8 cellular contexts compared by ENCODE assay signal in genomic region chr3:89107461-89108035, GRCh38. TPM values are rescaled to one million over a fixed set of nuclear protein-coding genes. Genes with fewer than 3 reads are reported as not detected.
DNase-seq lines count a peak whose midpoint lies in the region; ATAC-seq and TF ChIP-seq lines count a peak whose summit lies in the region.

Gene EPHA3 (plus strand): TSS chr3:89107621. CDS start chr3:89107749, 128 bp downstream.

- H2BK12ac ChIP-seq in trophoblast cell (ENCODE audit: low read length): no peak within 1 kb of the TSS

- no peaks in the 10 kb centered on the region for H3K79me1 ChIP-seq in trophoblast cell (ENCODE audit: low read length)

- no peak for TF ChIP-seq CTCF in RWPE1 (conservative IDR thresholded peaks at IDR 0.05; ENCODE audit: low read depth)
- no peak for TF ChIP-seq CTCF in left ventricle myocardium inferior (IDR thresholded peaks at IDR 0.05; ENCODE audit: borderline replicate concordance)

- no peak within 1 kb of the TSS for H2AFZ ChIP-seq in trophoblast cell (ENCODE audit: insufficient read depth, low read length, poor library complexity)

- DNase-seq in CD1c-positive myeloid dendritic cell (ENCODE audit: extremely low spot score) (peak; percentile 26), RWPE1 (ENCODE audit: low spot score) (peak; percentile 54), amygdala (lab: John Stamatoyannopoulos, UW) (peak in 55 of 56 donors; percentile 1 to 84 (median 58)), left ventricle myocardium inferior (peak; percentile 77), trophoblast cell (peak in 1 of 2 donors; percentile 3), middle frontal gyrus (ENCODE audit: extremely low spot score, low spot score) (no peak)

- H2BK120ac ChIP-seq in trophoblast cell (ENCODE audit: insufficient read depth, low read length, poor library complexity): no peak within 1 kb of the TSS

- intact Hi-C loops in left ventricle myocardium inferior (cut with micrococcal nuclease): no loop called here

- WGBS in trophoblast cell (ENCODE audit: extremely low coverage, insufficient coverage, insufficient read length): no CpG with 5 or more reads among the region's 29 CpGs

- no peak within 1 kb of the TSS for H3K9ac ChIP-seq in trophoblast cell (ENCODE audit: low read length)

- no peak within 1 kb of the TSS for H4K8ac ChIP-seq in trophoblast cell (ENCODE audit: low read depth, low read length)

- H2AK5ac ChIP-seq in trophoblast cell (ENCODE audit: low read length): no peak within 1 kb of the TSS

- no peak within 1 kb of the TSS for H3K4ac ChIP-seq in trophoblast cell (ENCODE audit: low read depth, low read length)

- no peak within 1 kb of the TSS for H2BK5ac ChIP-seq in trophoblast cell (ENCODE audit: low read depth, low read length, poor library complexity)

- H3K4me1 ChIP-seq in left ventricle myocardium inferior (peaks cover 12% of the 10 kb centered on the region), trophoblast cell (ENCODE audit: control insufficient read depth in 1 of 2, insufficient read depth in 2 of 2, low read length in 2 of 2) (no peaks in the 10 kb centered on the region)

- H3K36me3 ChIP-seq in left ventricle myocardium inferior: no peaks in the 10 kb centered on the region
- H3K36me3 ChIP-seq in trophoblast cell (ENCODE audit: control insufficient read depth in 1 of 2, insufficient read depth in 2 of 2, low read length in 2 of 2): no peaks in the 10 kb centered on the region

- H3K18ac ChIP-seq in trophoblast cell (ENCODE audit: low read length): no peak within 1 kb of the TSS

- H3K79me2 ChIP-seq in trophoblast cell (ENCODE audit: control insufficient read depth, insufficient read depth, low read length, poor library complexity): no peaks in the 10 kb centered on the region

- ATAC-seq in GM19397 (IDR thresholded peaks at IDR 0.05; ENCODE audit: unreplicated experiment) (peak; percentile 100), HG03439 (IDR thresholded peaks at IDR 0.05; ENCODE audit: unreplicated experiment) (peak; percentile 88)

- H4K12ac ChIP-seq in trophoblast cell (ENCODE audit: low read depth, low read length): no peak within 1 kb of the TSS

- H3K23ac ChIP-seq in trophoblast cell (ENCODE audit: low read length): no peak within 1 kb of the TSS

- POLR2A ChIA-PET in RWPE1 (lab: Yijun Ruan, JAX; ENCODE audit: low non-redundant PET): no interaction called here

- no peak within 1 kb of the TSS for H3K14ac ChIP-seq in trophoblast cell (ENCODE audit: low read length)

- H3K27me3 ChIP-seq in left ventricle myocardium inferior (ENCODE audit: low read depth): peaks cover 53% of the 10 kb centered on the region
- H3K27me3 ChIP-seq in trophoblast cell (ENCODE audit: insufficient read depth, low read length): no peaks in the 10 kb centered on the region

- CTCF ChIA-PET in RWPE1 (lab: Yijun Ruan, JAX): interaction anchor here (0.7 to 0.8 kb wide), 2 partner anchors 12 to 736 kb away, joined by 4 to 5 read pairs; no protein-coding TSS in a partner anchor

- H4K91ac ChIP-seq in trophoblast cell (ENCODE audit: low read depth, low read length): no peak within 1 kb of the TSS

- peak within 1 kb of the TSS; percentile 75 for H3K4me2 ChIP-seq in trophoblast cell (ENCODE audit: low read length)

- H3K27ac ChIP-seq in RWPE1 (no peak within 1 kb of the TSS), left ventricle myocardium inferior (replicated peaks) (peak within 1 kb of the TSS; percentile 44), trophoblast cell (ENCODE audit: low read depth, low read length) (no peak within 1 kb of the TSS)

- H3K4me3 ChIP-seq in left ventricle myocardium inferior (peak within 1 kb of the TSS; percentile 66), trophoblast cell (ENCODE audit: low read depth, low read length) (peak within 1 kb of the TSS; percentile 59)

- H3K9me3 ChIP-seq in left ventricle myocardium inferior (replicated peaks): no peaks in the 10 kb centered on the region
- H3K9me3 ChIP-seq in trophoblast cell (ENCODE audit: insufficient read depth, low read depth, low read length): no peaks in the 10 kb centered on the region

RNA-seq across cellular contexts. Expression of gene EPHA3, which starts in this region (rescaled TPM):
- 3.5 TPM for total RNA-seq in left ventricle myocardium inferior
- 0.01 TPM in 2 replicates for polyA plus RNA-seq in trophoblast cell (2013)
